27 cellular contexts compared by ENCODE assay signal in the genomic region with DNA sequence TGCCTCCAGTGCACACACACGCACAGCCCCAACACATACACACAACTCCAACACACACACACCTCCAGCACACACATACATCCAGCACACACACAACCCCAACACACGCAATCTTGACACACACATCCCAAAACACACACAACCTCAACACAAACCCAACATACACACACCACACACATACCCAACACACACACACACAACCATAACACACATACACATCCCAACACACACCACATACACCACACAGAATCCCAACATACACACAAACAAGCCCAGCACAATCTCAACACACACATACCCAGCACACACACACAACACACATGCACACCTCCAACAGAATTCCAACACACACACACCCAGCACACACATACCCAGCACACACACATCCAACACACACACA.
"Had no signal": no experiment of that assay in that cellular context is flagged by ENCODE, and none has a peak within 500 bp of the region (broad histone marks: within the 10 kb centered on the region; RNA-seq: fewer than 3 reads in every experiment).

No MANE protein-coding gene starts in this region.

- H3K9me3 Mint-ChIP-seq: endodermal cell had no signal

- H3K79me2 ChIP-seq: hepatocyte had no signal

- H3K27me3 ChIP-seq: foreskin keratinocyte, hepatocyte, left lung, ovary, testis, tibial artery, upper lobe of left lung, uterus had no signal

- H3K27ac ChIP-seq: esophagus muscularis mucosa, foreskin keratinocyte, gastroesophageal sphincter, heart left ventricle, hepatocyte, left lung, ovary, psoas muscle, skin epidermis, spleen, testis, tibial artery, upper lobe of left lung, uterus had no signal

- H3K36me3 Mint-ChIP-seq: naive thymus-derived CD8-positive, alpha-beta T cell; stimulated activated memory B cell treated with anti-CD40 and anti-IgM and Interleukin-4, amounts not matched to agents 10 μg/mL and 1 μg/mL and 100 μg/mL, for 72 hours had no signal

- H3K9me3 ChIP-seq: esophagus muscularis mucosa, gastroesophageal sphincter, heart left ventricle, left lung, psoas muscle, spleen, testis, tibial artery, upper lobe of left lung, uterus had no signal

- H2AFZ ChIP-seq: hepatocyte had no signal

- ATAC-seq: foreskin keratinocyte; gastroesophageal sphincter; heart left ventricle; left cardiac atrium; left lung; naive thymus-derived CD8-positive, alpha-beta T cell; psoas muscle; right cardiac atrium; stimulated activated memory B cell treated with anti-CD40 and anti-IgM and Interleukin-4, amounts not matched to agents 10 μg/mL and 1 μg/mL and 100 μg/mL, for 72 hours; stimulated activated naive CD8-positive, alpha-beta T cell treated with anti-CD3 and anti-CD28 coated beads, Interleukin-15, Interleukin-2, amounts not matched to agents 100 U/mL and 50 U/mL, for 24 hours had no signal

- H3K4me3 Mint-ChIP-seq: endodermal cell; naive thymus-derived CD8-positive, alpha-beta T cell; nephron progenitor cell; stimulated activated memory B cell treated with anti-CD40 and anti-IgM and Interleukin-4, amounts not matched to agents 10 μg/mL and 1 μg/mL and 100 μg/mL, for 72 hours had no signal

- H3K4me1 Mint-ChIP-seq: stimulated activated memory B cell treated with anti-CD40 and anti-IgM and Interleukin-4, amounts not matched to agents 10 μg/mL and 1 μg/mL and 100 μg/mL, for 72 hours had no signal

- FAIRE-seq: endothelial cell of umbilical vein had no signal

- DNase-seq: cerebellar nuclear complex; effector CD8-positive, alpha-beta T cell; endodermal cell; foreskin keratinocyte; heart left ventricle; left cardiac atrium; left lung; naive thymus-derived CD8-positive, alpha-beta T cell; nephron progenitor cell; ovary; posterior cingulate gyrus; psoas muscle; right cardiac atrium; spleen; stimulated activated CD4-positive, alpha-beta T cell treated with anti-CD3 and anti-CD28 coated beads, Interleukin-4, amount 100 ng/mL, for 4 hours; stimulated activated naive CD8-positive, alpha-beta T cell treated with anti-CD3 and anti-CD28 coated beads, Interleukin-15, Interleukin-2, amounts not matched to agents 100 U/mL and 50 U/mL, for 24 hours; substantia nigra; testis; tibial artery; upper lobe of left lung; uterus had no signal

- H3K4me2 ChIP-seq: hepatocyte had no signal

- H3K36me3 ChIP-seq: esophagus muscularis mucosa, gastroesophageal sphincter, heart left ventricle, left lung, ovary, spleen, tibial artery, upper lobe of left lung, uterus had no signal

- H3K4me1 ChIP-seq: esophagus muscularis mucosa, gastroesophageal sphincter, heart left ventricle, left lung, psoas muscle, spleen, testis, tibial artery, upper lobe of left lung, uterus had no signal

- H3K27ac Mint-ChIP-seq: endodermal cell; naive thymus-derived CD8-positive, alpha-beta T cell; stimulated activated memory B cell treated with anti-CD40 and anti-IgM and Interleukin-4, amounts not matched to agents 10 μg/mL and 1 μg/mL and 100 μg/mL, for 72 hours had no signal

- H3K4me3 ChIP-seq: esophagus muscularis mucosa, gastroesophageal sphincter, heart left ventricle, hepatocyte, left lung, ovary, psoas muscle, skin epidermis, spleen, testis, tibial artery, upper lobe of left lung, uterus had no signal
